9 cellular contexts compared by ENCODE assay signal in the genomic region with DNA sequence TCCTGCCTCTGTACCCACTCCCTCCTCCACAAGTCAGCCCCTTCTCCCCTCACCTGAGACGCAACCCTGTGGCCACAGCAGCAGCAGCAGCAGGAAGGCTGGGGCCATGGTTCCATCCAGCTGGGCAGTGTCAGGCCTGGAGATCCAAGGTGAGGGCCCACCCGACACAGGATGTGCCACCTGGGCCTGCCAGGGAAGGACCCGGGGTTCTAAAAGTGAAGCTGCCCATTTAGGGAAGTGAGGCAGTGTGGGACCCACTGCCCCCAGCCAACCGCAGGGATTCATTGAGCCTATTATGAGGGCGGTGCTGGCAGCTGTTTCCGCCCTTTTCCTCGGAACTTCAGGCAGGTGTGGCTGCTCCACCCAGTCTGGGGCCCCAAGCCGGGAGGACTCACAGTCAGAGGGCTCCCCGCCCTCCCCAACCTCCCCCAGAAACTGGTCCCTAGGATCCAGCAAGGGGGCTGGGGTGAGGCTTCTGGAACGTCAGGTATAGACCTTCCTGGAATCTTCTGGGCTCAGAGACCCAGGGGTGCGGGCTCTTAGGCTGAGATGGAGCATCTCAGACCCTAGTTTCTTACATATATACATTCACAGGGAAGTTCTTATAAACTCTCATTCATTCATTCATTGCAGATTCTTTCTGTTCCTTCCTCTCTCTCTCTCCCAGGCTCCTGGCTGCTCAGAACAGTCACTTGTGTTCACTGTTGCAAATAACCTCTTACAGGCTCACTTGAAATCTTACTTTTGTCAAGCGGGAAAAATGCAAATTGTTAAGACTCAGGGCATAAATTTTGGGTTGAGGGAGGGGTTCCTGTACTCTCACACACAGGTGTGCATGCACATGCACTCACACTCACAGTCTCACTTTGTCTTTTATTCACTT. TPM values are rescaled to one million over a fixed set of nuclear protein-coding genes. Genes with fewer than 3 reads are reported as not detected.
DNase-seq lines count a peak whose midpoint lies in the region; ATAC-seq and TF ChIP-seq lines count a peak whose summit lies in the region.
"Had no signal": no experiment of that assay in that cellular context is flagged by ENCODE, and none has a peak within 500 bp of the region (broad histone marks: within the 10 kb centered on the region; RNA-seq: fewer than 3 reads in every experiment).

A gene with protein sequence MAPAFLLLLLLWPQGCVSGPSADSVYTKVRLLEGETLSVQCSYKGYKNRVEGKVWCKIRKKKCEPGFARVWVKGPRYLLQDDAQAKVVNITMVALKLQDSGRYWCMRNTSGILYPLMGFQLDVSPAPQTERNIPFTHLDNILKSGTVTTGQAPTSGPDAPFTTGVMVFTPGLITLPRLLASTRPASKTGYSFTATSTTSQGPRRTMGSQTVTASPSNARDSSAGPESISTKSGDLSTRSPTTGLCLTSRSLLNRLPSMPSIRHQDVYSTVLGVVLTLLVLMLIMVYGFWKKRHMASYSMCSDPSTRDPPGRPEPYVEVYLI (minus strand): TSS at position 249 of the 883 bp plus-strand sequence. CDS start 141 bp downstream, at position 108.

- no peak within 1 kb of the TSS for H3K4ac ChIP-seq in mesenchymal stem cell (ENCODE audit: low read depth in 1 of 2, low read length in 2 of 2)

- no peak within 1 kb of the TSS for H3K23ac ChIP-seq in mesenchymal stem cell (ENCODE audit: low read length in 2 of 2)

- peak within 1 kb of the TSS; percentile 11 for H4K91ac ChIP-seq in mesenchymal stem cell (ENCODE audit: low read length)

- peak within 1 kb of the TSS; percentile 4 for H2BK15ac ChIP-seq in mesenchymal stem cell (ENCODE audit: low read depth, poor library complexity, severe bottlenecking)

- BruUV-seq in A673 (replicated peaks; lab: Mats Ljungman, UMichigan), result no TSS peak

- no peak within 1 kb of the TSS for H3K9ac ChIP-seq in mesenchymal stem cell (ENCODE audit: low read length)
- H3K9ac ChIP-seq: parathyroid adenoma had no signal

- H3K27ac Mint-ChIP-seq in activated CD8-positive, alpha-beta T cell treated with anti-CD3 and anti-CD28 coated beads for 36 hours, result peak within 1 kb of the TSS; percentile 95

- H3K27ac ChIP-seq in mesenchymal stem cell (ENCODE audit: low read length, poor library complexity, severe bottlenecking) (no peak within 1 kb of the TSS), A673 (ENCODE audit: low read depth, low read length, poor library complexity, severe bottlenecking) (no peak within 1 kb of the TSS)
- H3K27ac ChIP-seq: parathyroid adenoma had no signal

- H3K36me3 ChIP-seq in mesenchymal stem cell (ENCODE audit: control insufficient read depth in 1 of 2, insufficient read depth in 2 of 2, low read depth in 1 of 2, low read length in 2 of 2) (no peaks in the 10 kb centered on the region), A673 (ENCODE audit: insufficient read depth, low read length, poor library complexity, severe bottlenecking) (no peaks in the 10 kb centered on the region)

- DNase-seq in GF-D8 (lab: John Stamatoyannopoulos, UW), result peak; percentile 84
- DNase-seq in activated CD8-positive, alpha-beta T cell treated with anti-CD3 and anti-CD28 coated beads for 36 hours, result peak; percentile 62
- DNase-seq in mesenchymal stem cell, result no peak
- no peak for DNase-seq in HuH-7.5 (ENCODE audit: low spot score)
- DNase-seq in putamen (ENCODE audit: low spot score), result no peak
- DNase-seq in COLO668 (lab: John Stamatoyannopoulos, UW; ENCODE audit: unreplicated experiment), result no peak
- no peak for DNase-seq in A673 (ENCODE audit: low spot score)

- peak; percentile 37 for ATAC-seq in HG03139 (IDR thresholded peaks at IDR 0.05; ENCODE audit: unreplicated experiment)
- ATAC-seq in activated CD8-positive, alpha-beta T cell treated with anti-CD3 and anti-CD28 coated beads for 36 hours, result peak; percentile 32

- H3K18ac ChIP-seq in mesenchymal stem cell (ENCODE audit: low read depth in 1 of 2, low read length in 2 of 2), result no peak within 1 kb of the TSS

- CTCF ChIA-PET in activated CD8-positive, alpha-beta T cell treated with anti-CD3 and anti-CD28 coated beads for 36 hours (lab: Charles Lee), result interaction anchor here (0.8 to 3.1 kb wide), 7 partner anchors 10 to 162 kb away, joined by 3 to 18 read pairs (median 4); a partner anchor contains a TSS
- CTCF ChIA-PET in A673 (lab: Charles Lee), result no interaction called here

- no peak within 1 kb of the TSS for H2AFZ ChIP-seq in mesenchymal stem cell (ENCODE audit: low read depth, low read length)
- H2AFZ ChIP-seq: parathyroid adenoma had no signal

- H4K8ac ChIP-seq in mesenchymal stem cell (ENCODE audit: low read length), result no peak within 1 kb of the TSS

- H3K36me3 Mint-ChIP-seq in activated CD8-positive, alpha-beta T cell treated with anti-CD3 and anti-CD28 coated beads for 36 hours (ENCODE audit: low read depth), result no peaks in the 10 kb centered on the region

- H3K79me1 ChIP-seq in mesenchymal stem cell (replicated peaks; ENCODE audit: low read length, poor library complexity, severe bottlenecking), result no peaks in the 10 kb centered on the region

- no peak within 1 kb of the TSS for H3K4me3 ChIP-seq in mesenchymal stem cell (ENCODE audit: insufficient read depth in 1 of 2, low read depth in 1 of 2, low read length in 2 of 2)
- no peak within 1 kb of the TSS for H3K4me3 ChIP-seq in A673 (ENCODE audit: low read depth, low read length, poor library complexity, severe bottlenecking)

- no peak within 1 kb of the TSS for H2AK5ac ChIP-seq in mesenchymal stem cell (ENCODE audit: low read length, severe bottlenecking)

- H3K9me3 Mint-ChIP-seq in activated CD8-positive, alpha-beta T cell treated with anti-CD3 and anti-CD28 coated beads for 36 hours, result no peaks in the 10 kb centered on the region

- H3K27me3 Mint-ChIP-seq in activated CD8-positive, alpha-beta T cell treated with anti-CD3 and anti-CD28 coated beads for 36 hours, result no peaks in the 10 kb centered on the region

- intact Hi-C loops in activated CD8-positive, alpha-beta T cell treated with anti-CD3 and anti-CD28 coated beads for 36 hours (cut with micrococcal nuclease), result no loop called here
- intact Hi-C loops in A673 (cut with micrococcal nuclease; ENCODE audit: unreplicated experiment), result no loop called here

- H2BK120ac ChIP-seq in mesenchymal stem cell (ENCODE audit: low read depth, low read length), result no peak within 1 kb of the TSS

- TF ChIP-seq CTCF in activated CD8-positive, alpha-beta T cell treated with anti-CD3 and anti-CD28 coated beads for 36 hours (IDR thresholded peaks at IDR 0.05), result no peak
- TF ChIP-seq CTCF in A673 (conservative IDR thresholded peaks at IDR 0.05; ENCODE audit: low read depth, low read length), result no peak

- H2BK5ac ChIP-seq in mesenchymal stem cell (ENCODE audit: low read depth, low read length, poor library complexity, severe bottlenecking), result no peak within 1 kb of the TSS

- 76% methylated on average over 12 of the region's 12 CpGs for WGBS in mesenchymal stem cell

- no peak within 1 kb of the TSS for H3K14ac ChIP-seq in mesenchymal stem cell (ENCODE audit: low read length in 2 of 2)

- H3K4me1 ChIP-seq in mesenchymal stem cell (ENCODE audit: control insufficient read depth, insufficient read depth, low read depth, low read length) (no peaks in the 10 kb centered on the region), A673 (ENCODE audit: insufficient read depth, low read length, poor library complexity, severe bottlenecking) (peaks cover 11% of the 10 kb centered on the region)
- H3K4me1 ChIP-seq: parathyroid adenoma had no signal

- POLR2A ChIA-PET in activated CD8-positive, alpha-beta T cell treated with anti-CD3 and anti-CD28 coated beads for 36 hours (lab: Charles Lee), result interaction anchor here (0.6 to 1.6 kb wide), 4 partner anchors 12 to 1089 kb away, joined by 3 to 6 read pairs (median 4); no protein-coding TSS in a partner anchor
- POLR2A ChIA-PET in A673 (lab: Charles Lee; ENCODE audit: low non-redundant PET), result no interaction called here

- peaks cover 46% of the 10 kb centered on the region for H3K4me1 Mint-ChIP-seq in activated CD8-positive, alpha-beta T cell treated with anti-CD3 and anti-CD28 coated beads for 36 hours (ENCODE audit: low read depth)

- H3K4me2 ChIP-seq in mesenchymal stem cell (ENCODE audit: low read length, poor library complexity, severe bottlenecking), result no peak within 1 kb of the TSS

- peak within 1 kb of the TSS; percentile 74 for H3K4me3 Mint-ChIP-seq in activated CD8-positive, alpha-beta T cell treated with anti-CD3 and anti-CD28 coated beads for 36 hours

- no peak within 1 kb of the TSS for H2BK12ac ChIP-seq in mesenchymal stem cell (ENCODE audit: low read length in 2 of 2)

- H3K27me3 ChIP-seq in mesenchymal stem cell (ENCODE audit: control insufficient read depth in 1 of 2, insufficient read depth in 1 of 2, low read length in 2 of 2), result peaks cover 0 to 29% of the 10 kb centered on the region in 2 experiments
- H3K27me3 ChIP-seq in A673 (replicated peaks; ENCODE audit: insufficient read depth, low read depth, low read length, poor library complexity), result peaks cover 12% of the 10 kb centered on the region

- H3K9me3 ChIP-seq in mesenchymal stem cell (ENCODE audit: control insufficient read depth, low read length) (no peaks in the 10 kb centered on the region), A673 (ENCODE audit: low read depth, low read length, poor library complexity, severe bottlenecking) (no peaks in the 10 kb centered on the region)

RNA-seq across cellular contexts. Expression of the gene that starts here (rescaled TPM):
- 1 to 10 TPM; 6.9 to 8.2 TPM for total RNA-seq in activated CD8-positive, alpha-beta T cell treated with anti-CD3 and anti-CD28 coated beads for 36 hours
- polyA plus RNA-seq in mesenchymal stem cell (2013, experiment 1 of 2), result not detected
- 0.01 TPM for polyA plus RNA-seq in mesenchymal stem cell (2013, experiment 2 of 2)
- total RNA-seq in A673 (2021), result not detected in 2 replicates

Comparison
In these comparisons a context has a peak if more than half of its experiments do, and no peak if none do; other contexts are left out.
1. DNase-seq: peak in GF-D8 (single experiment) and activated CD8-positive, alpha-beta T cell treated with anti-CD3 and anti-CD28 coated beads for 36 hours (single experiment); none in mesenchymal stem cell (single experiment), HuH-7.5 (single experiment), putamen (single experiment), COLO668 (single experiment) and A673 (single experiment).